Comparison of ENCODE assay signal across 5 cellular contexts in the genomic region with DNA sequence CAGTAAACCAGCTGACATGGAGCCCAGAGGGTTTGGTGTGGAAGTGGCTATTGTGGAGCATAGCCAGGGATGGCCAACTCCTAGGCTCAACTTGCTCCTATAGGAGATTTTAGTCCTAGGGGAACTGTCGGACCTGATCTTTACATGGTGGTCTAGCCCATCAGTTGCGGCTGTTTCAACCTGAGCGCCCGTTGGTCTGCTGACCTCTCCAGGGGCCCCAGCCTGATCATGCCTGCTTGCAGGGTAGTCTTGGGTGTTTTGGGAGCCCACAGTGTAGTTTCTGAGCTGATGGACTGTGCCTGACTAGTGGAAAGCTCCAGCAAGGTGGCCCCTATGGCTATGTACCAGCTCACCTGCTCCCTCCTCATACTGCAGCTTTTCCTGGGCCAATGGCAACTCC.
"Had no signal": no experiment of that assay in that cellular context is flagged by ENCODE, and none has a peak within 500 bp of the region (broad histone marks: within the 10 kb centered on the region; RNA-seq: fewer than 3 reads in every experiment).

No MANE protein-coding gene starts in this region.

- ATAC-seq: HepG2, K562 had no signal

- H3K27ac ChIP-seq: HL-60 had no signal

- DNase-seq: IMR-90, KBM-7 had no signal

- H3K4me3 ChIP-seq: K562 had no signal
